ENCODE assay signal across 9 cellular contexts in genomic region chr3:50245251-50245745, GRCh38. TPM values are rescaled to one million over a fixed set of nuclear protein-coding genes. Genes with fewer than 3 reads are reported as not detected.
DNase-seq lines count a peak whose midpoint lies in the region; ATAC-seq and TF ChIP-seq lines count a peak whose summit lies in the region.
"Had no signal": no experiment of that assay in that cellular context is flagged by ENCODE, and none has a peak within 500 bp of the region (broad histone marks: within the 10 kb centered on the region; RNA-seq: fewer than 3 reads in every experiment).

No MANE protein-coding gene starts in this region.

- peak overlapping the region; percentile 87 for H3K4me2 ChIP-seq in skeletal muscle satellite cell (ENCODE audit: low read length)

- peaks cover 12% of the 10 kb centered on the region for H3K36me3 ChIP-seq in WERI-Rb-1
- H3K36me3 ChIP-seq in skeletal muscle satellite cell (ENCODE audit: insufficient read depth, low read length) = peaks cover 16% of the 10 kb centered on the region

- no peak for ATAC-seq in foreskin keratinocyte
- ATAC-seq in GM19328 (IDR thresholded peaks at IDR 0.05; ENCODE audit: unreplicated experiment) = no peak

- H3K9ac ChIP-seq in skeletal muscle satellite cell (ENCODE audit: low read depth, low read length) = peak overlapping the region; percentile 83

- H3K4me3 ChIP-seq in HFF-Myc (replicated peaks; ENCODE audit: low read depth, low read length) = peak overlapping the region; percentile 30; the same call in 1 of the 2 replicates
- no peak overlapping the region for H3K4me3 ChIP-seq in WERI-Rb-1 (ENCODE audit: low read depth, low read length)
- H3K4me3 ChIP-seq in skeletal muscle satellite cell (ENCODE audit: low read length) = peak overlapping the region; percentile 60

- peaks cover 22% of the 10 kb centered on the region for H3K4me1 ChIP-seq in foreskin keratinocyte
- H3K4me1 ChIP-seq in skeletal muscle satellite cell (ENCODE audit: control insufficient read depth, insufficient read depth, low read length) = peaks cover 84% of the 10 kb centered on the region

- TF ChIP-seq CTCF in HFF-Myc (IDR thresholded peaks at IDR 0.05; ENCODE audit: low read depth, low read length, missing control alignments) = no peak
- TF ChIP-seq CTCF in WERI-Rb-1 (IDR thresholded peaks at IDR 0.05; ENCODE audit: low read depth, low read length) = no peak
- no peak for TF ChIP-seq CTCF in foreskin keratinocyte (conservative IDR thresholded peaks at IDR 0.05)

- H3K27ac ChIP-seq in WERI-Rb-1 = peak overlapping the region; percentile 85
- H3K27ac ChIP-seq in foreskin keratinocyte = peak overlapping the region; percentile 49

- DNase-seq in HFF-Myc (ENCODE audit: extremely low read depth, low read depth) (no peak), WERI-Rb-1 (no peak), foreskin keratinocyte (no peak), NCI-H2029 (lab: John Stamatoyannopoulos, UW) (no peak), Kasumi-1 (lab: John Stamatoyannopoulos, UW) (no peak), NCI-H1436 treated with DMSO at 0.1 percent for 48 hours (lab: John Stamatoyannopoulos, UW) (no peak)
- DNase-seq: NCI-H2029 treated with DMSO at 0.1 percent for 48 hours had no signal

- H3K9me3 ChIP-seq in WERI-Rb-1 (ENCODE audit: severe bottlenecking) (no peaks in the 10 kb centered on the region), skeletal muscle satellite cell (replicated peaks; ENCODE audit: low read length) (no peaks in the 10 kb centered on the region)

- no peaks in the 10 kb centered on the region for H3K27me3 ChIP-seq in WERI-Rb-1 (ENCODE audit: insufficient read depth, low read depth, severe bottlenecking)
- no peaks in the 10 kb centered on the region for H3K27me3 ChIP-seq in foreskin keratinocyte
- no peaks in the 10 kb centered on the region for H3K27me3 ChIP-seq in skeletal muscle satellite cell (ENCODE audit: control insufficient read depth, insufficient read depth, low read length)

RNA-seq across cellular contexts. Expression of gene GNAI2, which starts 9.3 kb away (rescaled TPM):
- total RNA-seq in foreskin keratinocyte = 242 and 258 TPM in 2 replicates
- 243 and 258 TPM in 2 replicates for polyA plus RNA-seq in foreskin keratinocyte
- 223 and 229 TPM in 2 replicates for total RNA-seq in skeletal muscle satellite cell (2012; rRNA removed)

RNA-seq across cellular contexts. Expression of gene SEMA3B, which starts 23.6 kb away (rescaled TPM):
- total RNA-seq in foreskin keratinocyte = 1.1 and 2.0 TPM in 2 replicates
- polyA plus RNA-seq in foreskin keratinocyte = 1.3 and 2.3 TPM in 2 replicates
- total RNA-seq in skeletal muscle satellite cell (2012; rRNA removed) = 0.51 and 1.5 TPM in 2 replicates

RNA-seq across cellular contexts. Expression of gene LSMEM2, which starts 33.6 kb away (rescaled TPM):
- not detected in 2 replicates for total RNA-seq in foreskin keratinocyte
- polyA plus RNA-seq in foreskin keratinocyte = 0.04 TPM in 1 of 2 replicates, not detected in the other
- total RNA-seq in skeletal muscle satellite cell (2012; rRNA removed) = 0.87 TPM in 1 of 2 replicates, not detected in the other

RNA-seq across cellular contexts. Expression of gene SLC38A3, which starts 40.2 kb away (rescaled TPM):
- total RNA-seq in foreskin keratinocyte = not detected in 2 replicates
- 0.09 TPM in 1 of 2 replicates, not detected in the other for polyA plus RNA-seq in foreskin keratinocyte
- total RNA-seq in skeletal muscle satellite cell (2012; rRNA removed) = not detected in 2 replicates

RNA-seq across cellular contexts. Expression of gene IFRD2, which starts 46.9 kb away (rescaled TPM):
- total RNA-seq in foreskin keratinocyte = 140 and 166 TPM in 2 replicates
- polyA plus RNA-seq in foreskin keratinocyte = 137 and 158 TPM in 2 replicates
- 135 and 160 TPM in 2 replicates for total RNA-seq in skeletal muscle satellite cell (2012; rRNA removed)
